ENCODE assay signal across 7 cellular contexts in the genomic region with DNA sequence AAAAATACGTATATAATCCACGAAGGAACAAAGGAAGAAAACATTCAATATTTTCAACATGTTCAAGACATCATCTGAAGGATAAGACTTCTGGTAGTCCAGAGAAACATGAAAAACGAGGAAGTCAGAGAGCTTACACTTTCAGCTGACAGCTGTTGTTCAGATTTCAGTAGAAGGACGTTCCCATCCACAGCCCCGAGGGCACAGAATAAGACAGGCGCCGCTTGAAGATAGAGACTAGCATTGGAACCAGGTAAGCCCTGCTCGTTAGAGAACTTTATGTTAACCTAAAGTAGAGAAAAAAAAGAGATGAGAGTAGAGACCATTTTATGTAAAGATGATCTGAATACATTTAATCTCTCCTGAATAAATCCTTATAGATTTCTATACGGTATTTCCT.
A peak's percentile ranks its signal among the peaks of the same experiment; 100 is the strongest.
DNase-seq lines count a peak whose midpoint lies in the region; ATAC-seq, FAIRE-seq and TF ChIP-seq lines count a peak whose summit lies in the region.
"Not testable (repeated sequence)": the region's sequence is repeated elsewhere in the genome, so short reads cannot be mapped to it uniquely, and the experiment has no call there.

No MANE protein-coding gene starts in this region.

- H3K4me1 ChIP-seq in Panc1 (ENCODE audit: control insufficient read depth, insufficient read depth, low read length); endothelial cell of umbilical vein (ENCODE audit: control insufficient read depth, extremely low read depth, insufficient read depth, low read length): not testable (repeated sequence)

- not testable (repeated sequence) for H3K27ac ChIP-seq in Panc1 (ENCODE audit: low read length); endothelial cell of umbilical vein (ENCODE audit: insufficient read depth, low read depth, low read length)

- peak; percentile 15 for DNase-seq in DMS53 (lab: John Stamatoyannopoulos, UW)
- DNase-seq in NCI-H146 (lab: John Stamatoyannopoulos, UW) = peak; percentile 8
- peak; percentile 7 for DNase-seq in NCI-H2171 treated with DMSO at 0.1 percent for 48 hours (lab: John Stamatoyannopoulos, UW)
- peak; percentile 99 for DNase-seq in NCI-H69 (lab: John Stamatoyannopoulos, UW)
- not testable (repeated sequence) for DNase-seq in Panc1 (ENCODE audit: low read depth, low spot score); endothelial cell of umbilical vein (ENCODE audit: low read depth, low spot score)
- peak; percentile 30 for DNase-seq in SHP77 treated with DMSO at 0.1 percent for 48 hours (lab: John Stamatoyannopoulos, UW)

- not testable (repeated sequence) for TF ChIP-seq POLR2A in endothelial cell of umbilical vein (IDR thresholded peaks at IDR 0.05; ENCODE audit: low read depth, low read length)

- POLR2A ChIA-PET in Panc1 (lab: Charles Lee) = interaction anchor here (0.6 kb wide), 1 partner anchor 143 kb away, joined by 3 read pairs; no protein-coding TSS in a partner anchor
- POLR2A ChIA-PET in endothelial cell of umbilical vein (lab: Charles Lee) = not testable (repeated sequence)

- dilution Hi-C loops in endothelial cell of umbilical vein (cut with MboI; ENCODE audit: extremely low pct_ligation_motif_present, low sequenced_read_pairs) = not testable (repeated sequence)

- BruUV-seq in Panc1 (replicated peaks; lab: Mats Ljungman, UMichigan); endothelial cell of umbilical vein (replicated peaks; lab: Mats Ljungman, UMichigan): not testable (repeated sequence)

- not testable (repeated sequence) for H3K27me3 ChIP-seq in Panc1 (ENCODE audit: control insufficient read depth, insufficient read depth, low read length); endothelial cell of umbilical vein (ENCODE audit: control insufficient read depth in 2 of 2, insufficient read depth in 2 of 2, low read length in 2 of 2)

- H4K20me1 ChIP-seq in endothelial cell of umbilical vein (replicated peaks; ENCODE audit: control insufficient read depth, extremely low read depth, insufficient read depth, low read length) = not testable (repeated sequence)

- H3K79me2 ChIP-seq in endothelial cell of umbilical vein (ENCODE audit: control insufficient read depth, insufficient read depth, low read length) = not testable (repeated sequence)

- in situ Hi-C loops in Panc1 (cut with HindIII; ENCODE audit: low pct_unique_long_range_greater_than_20kb, low sequenced_read_pairs) = not testable (repeated sequence)

- intact Hi-C loops in Panc1 (cut with micrococcal nuclease; ENCODE audit: unreplicated experiment); endothelial cell of umbilical vein (cut with micrococcal nuclease): not testable (repeated sequence)

- H3K36me3 ChIP-seq in Panc1 (ENCODE audit: control insufficient read depth, insufficient read depth, low read length); endothelial cell of umbilical vein (ENCODE audit: control insufficient read depth in 2 of 2, extremely low read depth in 1 of 2, insufficient read depth in 2 of 2, low read length in 2 of 2): not testable (repeated sequence)

- H3K9ac ChIP-seq in endothelial cell of umbilical vein (replicated peaks; ENCODE audit: extremely low read depth, insufficient read depth, low read length) = not testable (repeated sequence)

- not testable (repeated sequence) for H3K4me2 ChIP-seq in endothelial cell of umbilical vein (ENCODE audit: insufficient read depth, low read length)

- H2AFZ ChIP-seq in endothelial cell of umbilical vein (ENCODE audit: low read depth, low read length) = not testable (repeated sequence)

- not testable (repeated sequence) for H3K9me3 ChIP-seq in Panc1 (ENCODE audit: control insufficient read depth, insufficient read depth, low read depth, low read length); endothelial cell of umbilical vein (replicated peaks; ENCODE audit: control insufficient read depth, insufficient read depth, low read length)

- FAIRE-seq in endothelial cell of umbilical vein (lab: Jason Lieb, UNC) = peak; percentile 26

- H3K4me3 ChIP-seq in Panc1 (ENCODE audit: low read depth in 2 of 2, low read length in 2 of 2); endothelial cell of umbilical vein (replicated peaks in 1 of 3; ENCODE audit: insufficient read depth in 1 of 3, low read depth in 1 of 3, low read length in 3 of 3): not testable (repeated sequence)

- TF ChIP-seq CTCF in Panc1 (IDR thresholded peaks at IDR 0.05); endothelial cell of umbilical vein (IDR thresholded peaks at IDR 0.05; ENCODE audit: extremely low read depth in 1 of 2, insufficient read depth in 1 of 2, low read depth in 1 of 2, low read length in 2 of 2): not testable (repeated sequence)

- CTCF ChIA-PET in Panc1 (lab: Charles Lee); endothelial cell of umbilical vein (lab: Charles Lee): not testable (repeated sequence)

- ATAC-seq in Panc1 = 0 out of 2 replicates have a peak, but pooled peaks have one; percentile 53

- not testable (repeated sequence) for H3K9me1 ChIP-seq in endothelial cell of umbilical vein (replicated peaks; ENCODE audit: control insufficient read depth, extremely low read depth, insufficient read depth, low read length)
